ENCODE assay signal across 19 cellular contexts in genomic region chr13:76316998-76317527, GRCh38.
DNase-seq lines count a peak whose midpoint lies in the region; ATAC-seq, FAIRE-seq and TF ChIP-seq lines count a peak whose summit lies in the region.
"Had no signal": no experiment of that assay in that cellular context is flagged by ENCODE, and none has a peak within 500 bp of the region (broad histone marks: within the 10 kb centered on the region; RNA-seq: fewer than 3 reads in every experiment).

No MANE protein-coding gene starts in this region.

- H3K36me3 ChIP-seq in IMR-90 (ENCODE audit: control insufficient read depth, insufficient read depth, low read length) (no peaks in the 10 kb centered on the region), mesenchymal stem cell (ENCODE audit: control insufficient read depth in 1 of 2, insufficient read depth in 2 of 2, low read depth in 1 of 2, low read length in 2 of 2) (no peaks in the 10 kb centered on the region), Karpas-422 (ENCODE audit: insufficient read depth, low read length) (no peaks in the 10 kb centered on the region), endodermal cell (ENCODE audit: control insufficient read depth, insufficient read depth, low read length) (no peaks in the 10 kb centered on the region)

- H4K20me1 ChIP-seq in IMR-90 (ENCODE audit: insufficient read depth, low read length) (no peaks in the 10 kb centered on the region), Karpas-422 (ENCODE audit: insufficient read depth, low read depth, low read length) (no peaks in the 10 kb centered on the region)

- H2BK5ac ChIP-seq in IMR-90 (ENCODE audit: low read depth, low read length, poor library complexity, severe bottlenecking) (no peak overlapping the region), mesenchymal stem cell (ENCODE audit: low read depth, low read length, poor library complexity, severe bottlenecking) (no peak overlapping the region)

- H4K5ac ChIP-seq in IMR-90 (ENCODE audit: low read depth, low read length), result no peak overlapping the region

- no peak overlapping the region for H3K56ac ChIP-seq in IMR-90 (ENCODE audit: extremely low read depth, insufficient read depth, low read length)

- H3K9me2 ChIP-seq in Karpas-422 (replicated peaks; ENCODE audit: insufficient read depth, low read length), result no peaks in the 10 kb centered on the region

- BruUV-seq in IMR-90 (replicated peaks; lab: Mats Ljungman, UMichigan), result no TSS peak

- peak; percentile 96 for FAIRE-seq in endometrium (lab: Jason Lieb, UNC)
- FAIRE-seq: G401.6, GM12891 had no signal

- no peak overlapping the region for H3K4me3 Mint-ChIP-seq in endodermal cell
- H3K4me3 Mint-ChIP-seq: B cell; CD4-positive, alpha-beta T cell; GM23338 had no signal

- H2BK20ac ChIP-seq in IMR-90 (ENCODE audit: low read depth, low read length), result no peak overlapping the region

- H3K27me3 Mint-ChIP-seq in endodermal cell (ENCODE audit: insufficient read depth), result peaks cover 8% of the 10 kb centered on the region
- H3K27me3 Mint-ChIP-seq: B cell; CD4-positive, alpha-beta T cell had no signal

- H2AFZ ChIP-seq in IMR-90 (replicated peaks; ENCODE audit: low read length, poor library complexity), result no peak overlapping the region
- H2AFZ ChIP-seq in mesenchymal stem cell (ENCODE audit: low read depth, low read length), result no peak overlapping the region
- no peak overlapping the region for H2AFZ ChIP-seq in Karpas-422 (ENCODE audit: low read length)
- H2AFZ ChIP-seq: GM23338 had no signal

- H3K18ac ChIP-seq in IMR-90 (ENCODE audit: low read depth, low read length), result no peak overlapping the region; the same call in 1 of the 2 replicates
- no peak overlapping the region for H3K18ac ChIP-seq in mesenchymal stem cell (ENCODE audit: low read depth in 1 of 2, low read length in 2 of 2)

- CTCF ChIA-PET in IMR-90 (lab: Yijun Ruan, JAX), result no interaction called here

- no peak for TF ChIP-seq CTCF in IMR-90 (conservative IDR thresholded peaks at IDR 0.05; ENCODE audit: low read depth, low read length)
- no peak for TF ChIP-seq CTCF in endodermal cell (conservative IDR thresholded peaks at IDR 0.05)

- H2BK15ac ChIP-seq in IMR-90 (ENCODE audit: low read depth, low read length), result no peak overlapping the region
- no peak overlapping the region for H2BK15ac ChIP-seq in mesenchymal stem cell (ENCODE audit: low read depth, poor library complexity, severe bottlenecking)

- no peak overlapping the region for H3K27ac Mint-ChIP-seq in endodermal cell
- H3K27ac Mint-ChIP-seq: B cell; CD4-positive, alpha-beta T cell; GM23338 had no signal

- no peaks in the 10 kb centered on the region for H3K27me3 ChIP-seq in IMR-90 (ENCODE audit: control insufficient read depth, insufficient read depth, low read length)
- H3K27me3 ChIP-seq in mesenchymal stem cell (ENCODE audit: control insufficient read depth in 1 of 2, insufficient read depth in 1 of 2, low read length in 2 of 2), result no peaks in the 10 kb centered on the region
- H3K27me3 ChIP-seq in Karpas-422 (ENCODE audit: low read length), result no peaks in the 10 kb centered on the region
- no peaks in the 10 kb centered on the region for H3K27me3 ChIP-seq in endodermal cell (ENCODE audit: control insufficient read depth, insufficient read depth, low read length, poor library complexity, severe bottlenecking)

- H3K79me1 ChIP-seq in IMR-90 (ENCODE audit: low read depth in 1 of 2, low read length in 2 of 2), result no peaks in the 10 kb centered on the region
- H3K79me1 ChIP-seq in mesenchymal stem cell (replicated peaks; ENCODE audit: low read length, poor library complexity, severe bottlenecking), result no peaks in the 10 kb centered on the region

- H3K4me3 ChIP-seq in IMR-90 (ENCODE audit: insufficient read depth, low read depth, low read length) (no peak overlapping the region), mesenchymal stem cell (ENCODE audit: insufficient read depth in 1 of 2, low read depth in 1 of 2, low read length in 2 of 2) (no peak overlapping the region), Karpas-422 (ENCODE audit: low read length) (no peak overlapping the region), endodermal cell (ENCODE audit: low read length) (no peak overlapping the region)
- H3K4me3 ChIP-seq: GM23338 had no signal

- dilution Hi-C loops in IMR-90 (cut with HindIII; ENCODE audit: low sequenced_read_pairs, unreplicated experiment), result no loop called here

- H3K4me2 ChIP-seq in IMR-90 (ENCODE audit: low read depth, low read length), result no peak overlapping the region; the same call in 1 of the 2 replicates
- H3K4me2 ChIP-seq in mesenchymal stem cell (ENCODE audit: low read length, poor library complexity, severe bottlenecking), result no peak overlapping the region
- H3K4me2 ChIP-seq in Karpas-422 (ENCODE audit: low read depth, low read length, poor library complexity, severe bottlenecking), result no peak overlapping the region
- H3K4me2 ChIP-seq: GM23338 had no signal

- POLR2A ChIA-PET in IMR-90 (lab: Charles Lee; ENCODE audit: unreplicated experiment), result no interaction called here

- H4K8ac ChIP-seq in IMR-90 (ENCODE audit: low read depth in 2 of 2, low read length in 2 of 2), result no peak overlapping the region
- no peak overlapping the region for H4K8ac ChIP-seq in mesenchymal stem cell (ENCODE audit: low read length)

- no peak for TF ChIP-seq RAD21 in IMR-90 (IDR thresholded peaks at IDR 0.05; ENCODE audit: low read length)

- H2BK120ac ChIP-seq in IMR-90 (ENCODE audit: low read depth, low read length) (no peak overlapping the region), mesenchymal stem cell (ENCODE audit: low read depth, low read length) (no peak overlapping the region)

- no peaks in the 10 kb centered on the region for H3K79me2 ChIP-seq in Karpas-422 (ENCODE audit: low read length)

- H3K14ac ChIP-seq in IMR-90 (replicated peaks; ENCODE audit: low read depth, low read length) (no peak overlapping the region), mesenchymal stem cell (ENCODE audit: low read length in 2 of 2) (no peak overlapping the region)

- H3K36me3 Mint-ChIP-seq in endodermal cell (ENCODE audit: low read depth), result no peaks in the 10 kb centered on the region

- H3K4ac ChIP-seq in IMR-90 (ENCODE audit: low read depth, low read length) (no peak overlapping the region), mesenchymal stem cell (ENCODE audit: low read depth in 1 of 2, low read length in 2 of 2) (no peak overlapping the region)

- DNase-seq in IMR-90 (peak; percentile 15), NCI-H226 (peak; percentile 21), mesenchymal stem cell (peak; percentile 23), SHP77 treated with DMSO at 0.1 percent for 48 hours (lab: John Stamatoyannopoulos, UW) (no peak), Karpas-422 (no peak), endodermal cell (no peak)
- DNase-seq: C1 segment of cervical spinal cord; Calu3; CD4-positive, alpha-beta T cell; DMS153; DMS79 treated with DMSO at 0.1 percent for 48 hours; EL; H7 had no signal

- intact Hi-C loops in IMR-90 (cut with micrococcal nuclease), result no loop called here

- no peaks in the 10 kb centered on the region for H3K9me1 ChIP-seq in IMR-90 (ENCODE audit: insufficient read depth, low read length)

- no peak overlapping the region for H2AK9ac ChIP-seq in IMR-90 (replicated peaks; ENCODE audit: low read depth, low read length, poor library complexity)

- no peak overlapping the region for H2BK12ac ChIP-seq in mesenchymal stem cell (ENCODE audit: low read length in 2 of 2)

- H3K4me1 Mint-ChIP-seq in endodermal cell, result no peaks in the 10 kb centered on the region
- H3K4me1 Mint-ChIP-seq: B cell, GM23338 had no signal

- no peak for TF ChIP-seq POLR2A in IMR-90 (IDR thresholded peaks at IDR 0.05; ENCODE audit: low read depth, low read length)

- H2AK5ac ChIP-seq in IMR-90 (ENCODE audit: low read depth, low read length) (no peak overlapping the region), mesenchymal stem cell (ENCODE audit: low read length, severe bottlenecking) (no peak overlapping the region)

- H3K23ac ChIP-seq in IMR-90 (ENCODE audit: low read depth, low read length), result no peak overlapping the region
- no peak overlapping the region for H3K23ac ChIP-seq in mesenchymal stem cell (ENCODE audit: low read length in 2 of 2)

- H3K4me1 ChIP-seq in IMR-90 (ENCODE audit: control insufficient read depth, insufficient read depth, low read length) (peaks cover 3% of the 10 kb centered on the region; the same call in 1 of the 2 replicates), mesenchymal stem cell (ENCODE audit: control insufficient read depth, insufficient read depth, low read depth, low read length) (no peaks in the 10 kb centered on the region), Karpas-422 (ENCODE audit: low read length) (no peaks in the 10 kb centered on the region), endodermal cell (ENCODE audit: control insufficient read depth, insufficient read depth, low read length) (no peaks in the 10 kb centered on the region)

- no peaks in the 10 kb centered on the region for H3K9me3 Mint-ChIP-seq in endodermal cell
- H3K9me3 Mint-ChIP-seq: CD4-positive, alpha-beta T cell; GM23338 had no signal

- in situ Hi-C loops in IMR-90 (cut with MboI; ENCODE audit: low sequenced_read_pairs), result no loop called here

- H4K91ac ChIP-seq in IMR-90 (ENCODE audit: insufficient read depth, low read depth, low read length), result no peak overlapping the region
- H4K91ac ChIP-seq in mesenchymal stem cell (ENCODE audit: low read length), result no peak overlapping the region

- ATAC-seq in IMR-90 (ENCODE audit: low read depth), result no peak
- ATAC-seq in HG03460 (IDR thresholded peaks at IDR 0.05; ENCODE audit: unreplicated experiment), result no peak
- ATAC-seq: GM23338 had no signal

- H3K9ac ChIP-seq in IMR-90 (ENCODE audit: low read depth, low read length) (no peak overlapping the region), mesenchymal stem cell (ENCODE audit: low read length) (no peak overlapping the region), Karpas-422 (ENCODE audit: low read length) (no peak overlapping the region), endodermal cell (ENCODE audit: extremely low read depth, low read length, poor library complexity, severe bottlenecking) (no peak overlapping the region)

- no peaks in the 10 kb centered on the region for H3K9me3 ChIP-seq in IMR-90 (ENCODE audit: control insufficient read depth, insufficient read depth, low read length)
- peaks cover 12% of the 10 kb centered on the region for H3K9me3 ChIP-seq in mesenchymal stem cell (ENCODE audit: control insufficient read depth, low read length)
- peaks cover 3% of the 10 kb centered on the region; the same call in 1 of the 2 replicates for H3K9me3 ChIP-seq in Karpas-422 (ENCODE audit: low read length)
- no peaks in the 10 kb centered on the region for H3K9me3 ChIP-seq in endodermal cell (ENCODE audit: control insufficient read depth, low read length)

- H3K27ac ChIP-seq in IMR-90 (ENCODE audit: insufficient read depth, low read length) (no peak overlapping the region), mesenchymal stem cell (ENCODE audit: low read length, poor library complexity, severe bottlenecking) (no peak overlapping the region), Karpas-422 (ENCODE audit: low read length) (no peak overlapping the region), endodermal cell (ENCODE audit: low read depth, low read length) (no peak overlapping the region)

TF ChIP-seq in IMR-90, 13 proteins besides CTCF, POLR2A, EP300 and RAD21 (continues in another document):
- TF ChIP-seq MAFK (IDR thresholded peaks at IDR 0.05; ENCODE audit: low read depth, low read length) (no peak), RCOR1 (IDR thresholded peaks at IDR 0.05; ENCODE audit: insufficient replicate concordance, low read length) (no peak), MAZ (IDR thresholded peaks at IDR 0.05; ENCODE audit: borderline replicate concordance, low read depth, low read length) (no peak)

Comparison
In these comparisons a context has a peak if more than half of its experiments do, and no peak if none do; other contexts are left out.
1. DNase-seq: peak in IMR-90 (single experiment), NCI-H226 (single experiment) and mesenchymal stem cell (single experiment); none in SHP77 treated with DMSO at 0.1 percent for 48 hours (single experiment), Karpas-422 (single experiment) and endodermal cell (single experiment).